25 cellular contexts compared by ENCODE assay signal in the genomic region with DNA sequence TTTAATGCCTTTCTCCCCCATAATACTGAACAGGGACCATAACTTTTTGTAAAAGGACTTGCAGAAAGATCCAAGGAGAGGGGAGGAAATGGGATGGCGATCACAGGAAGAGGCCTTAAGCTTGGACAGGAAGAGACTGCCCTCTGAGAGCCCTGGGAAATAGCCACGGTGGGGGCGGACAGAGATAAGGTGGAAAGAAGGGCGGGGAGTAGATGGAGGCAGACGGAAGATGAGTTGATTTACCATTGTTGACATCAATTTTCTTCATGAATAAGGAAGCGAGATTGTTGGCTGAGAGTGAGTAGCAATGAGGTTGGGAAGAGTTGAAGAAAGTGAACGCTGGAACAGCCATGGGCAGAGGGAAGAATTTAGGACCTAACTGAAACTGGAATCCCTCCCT.
"Had no signal": no experiment of that assay in that cellular context is flagged by ENCODE, and none has a peak within 500 bp of the region (broad histone marks: within the 10 kb centered on the region; RNA-seq: fewer than 3 reads in every experiment).

No MANE protein-coding gene starts in this region.

- H3K4me1 ChIP-seq: pancreas, prostate gland had no signal

- H3K4me3 ChIP-seq: left ventricle myocardium inferior, lung, mucosa of descending colon, pancreas, prostate gland, skin epidermis, spleen, suprapubic skin, thoracic aorta, tibial artery, upper lobe of right lung had no signal

- H3K27me3 Mint-ChIP-seq: stimulated activated naive CD8-positive, alpha-beta T cell treated with anti-CD3 and anti-CD28 coated beads, Interleukin-15, Interleukin-2, amounts not matched to agents 100 ng/mL and 50 ng/mL, for 24 hours had no signal

- H3K9me3 ChIP-seq: left ventricle myocardium inferior, mucosa of descending colon, pancreas, prostate gland, spleen, suprapubic skin, thoracic aorta, tibial artery, upper lobe of right lung had no signal

- H3K36me3 Mint-ChIP-seq: naive thymus-derived CD4-positive, alpha-beta T cell; natural killer cell treated with Interleukin-12 subunit alpha and Interleukin-12 subunit beta and Interleukin-15 and Interleukin-18, amount 100 ng/mL, for 72 hours; stimulated activated effector memory CD8-positive, alpha-beta T cell treated with anti-CD3 and anti-CD28 coated beads, Interleukin-12 subunit alpha, Interleukin-12 subunit beta, amount 100 ng/mL, for 72 hours had no signal

- H3K36me3 ChIP-seq: left ventricle myocardium inferior, pancreas, prostate gland, spleen, suprapubic skin, thoracic aorta, tibial artery, upper lobe of right lung had no signal

- H3K4me3 Mint-ChIP-seq: naive thymus-derived CD4-positive, alpha-beta T cell; natural killer cell treated with Interleukin-12 subunit alpha and Interleukin-12 subunit beta and Interleukin-15 and Interleukin-18, amount 100 ng/mL, for 72 hours; neural crest cell; stimulated activated effector memory CD8-positive, alpha-beta T cell treated with anti-CD3 and anti-CD28 coated beads, Interleukin-12 subunit alpha, Interleukin-12 subunit beta, amount 100 ng/mL, for 72 hours; stimulated activated naive CD8-positive, alpha-beta T cell treated with anti-CD3 and anti-CD28 coated beads, Interleukin-15, Interleukin-2, amounts not matched to agents 100 ng/mL and 50 ng/mL, for 24 hours had no signal

- H3K4me1 Mint-ChIP-seq: stimulated activated effector memory CD8-positive, alpha-beta T cell treated with anti-CD3 and anti-CD28 coated beads, Interleukin-12 subunit alpha, Interleukin-12 subunit beta, amount 100 ng/mL, for 72 hours had no signal

- H3K27ac ChIP-seq: left ventricle myocardium inferior, pancreas, prostate gland, spleen, suprapubic skin, thoracic aorta, tibial artery, upper lobe of right lung had no signal

- DNase-seq: islet precursor cell; left ventricle myocardium inferior; mesendoderm; midbrain; mucosa of descending colon; naive thymus-derived CD4-positive, alpha-beta T cell; nucleus accumbens; pancreas; posterior cingulate gyrus; retina; right cardiac atrium; spleen; stimulated activated CD4-positive, alpha-beta T cell treated with anti-CD3 and anti-CD28 coated beads, Interleukin-4, amount 100 ng/mL, for 24 hours; stimulated activated naive CD4-positive, alpha-beta T cell; tibial artery; upper lobe of right lung had no signal

- H3K9me3 Mint-ChIP-seq: naive thymus-derived CD4-positive, alpha-beta T cell; natural killer cell treated with Interleukin-12 subunit alpha and Interleukin-12 subunit beta and Interleukin-15 and Interleukin-18, amount 100 ng/mL, for 72 hours; neural crest cell; stimulated activated effector memory CD8-positive, alpha-beta T cell treated with anti-CD3 and anti-CD28 coated beads, Interleukin-12 subunit alpha, Interleukin-12 subunit beta, amount 100 ng/mL, for 72 hours; stimulated activated naive CD8-positive, alpha-beta T cell treated with anti-CD3 and anti-CD28 coated beads, Interleukin-15, Interleukin-2, amounts not matched to agents 100 ng/mL and 50 ng/mL, for 24 hours had no signal

- H3K27ac Mint-ChIP-seq: naive thymus-derived CD4-positive, alpha-beta T cell; natural killer cell treated with Interleukin-12 subunit alpha and Interleukin-12 subunit beta and Interleukin-15 and Interleukin-18, amount 100 ng/mL, for 72 hours; stimulated activated effector memory CD8-positive, alpha-beta T cell treated with anti-CD3 and anti-CD28 coated beads, Interleukin-12 subunit alpha, Interleukin-12 subunit beta, amount 100 ng/mL, for 72 hours; stimulated activated naive CD8-positive, alpha-beta T cell treated with anti-CD3 and anti-CD28 coated beads, Interleukin-15, Interleukin-2, amounts not matched to agents 100 ng/mL and 50 ng/mL, for 24 hours had no signal

- H3K27me3 ChIP-seq: pancreas, spleen, suprapubic skin, tibial artery, upper lobe of right lung had no signal
